ENCODE assay signal across 24 cellular contexts in the genomic region with DNA sequence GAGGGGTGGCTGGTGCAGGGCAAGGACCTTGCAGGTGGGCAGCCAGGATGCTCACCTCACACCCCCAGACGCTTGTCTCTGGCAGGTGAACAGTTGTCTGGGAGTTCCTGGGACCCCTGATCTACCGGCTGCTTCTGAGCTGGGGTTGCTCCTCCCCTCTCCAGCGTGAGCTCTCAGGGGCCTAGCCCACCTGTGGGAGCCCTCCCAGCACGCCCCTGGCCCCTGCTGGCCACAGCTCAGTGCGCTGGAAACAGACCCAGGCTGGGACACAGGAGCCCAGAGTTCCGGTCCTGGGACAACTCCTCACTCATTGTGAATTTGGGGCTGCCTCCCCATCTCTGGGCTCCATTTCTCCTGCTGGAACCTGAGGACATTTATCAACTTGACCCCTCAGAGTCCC. TPM values are rescaled to one million over a fixed set of nuclear protein-coding genes. Genes with fewer than 3 reads are reported as not detected.
"Had no signal": no experiment of that assay in that cellular context is flagged by ENCODE, and none has a peak within 500 bp of the region (broad histone marks: within the 10 kb centered on the region; RNA-seq: fewer than 3 reads in every experiment).

No MANE protein-coding gene starts in this region.

- H3K9me3 ChIP-seq: thoracic aorta had no signal

- H3K4me3 ChIP-seq: neural progenitor cell, thoracic aorta had no signal

- H2AFZ ChIP-seq: neural progenitor cell had no signal

- H3K36me3 ChIP-seq: neural progenitor cell had no signal

- ATAC-seq: activated CD4-positive, alpha-beta T cell treated with anti-CD3 and anti-CD28 coated beads for 36 hours; activated CD8-positive, alpha-beta memory T cell treated with anti-CD3 and anti-CD28 coated beads, Interleukin-2, amount 10 ng/mL, durations not matched to agents 7 days and 5 days; activated CD8-positive, alpha-beta T cell treated with anti-CD3 and anti-CD28 coated beads, Interleukin-2, amount 10 ng/mL, durations not matched to agents 7 days and 5 days; naive thymus-derived CD4-positive, alpha-beta T cell; right cardiac atrium had no signal

- FAIRE-seq: bronchial epithelial cell, colon, frontal cortex, islet of Langerhans, urothelium cell line had no signal

- DNase-seq: activated CD4-positive, alpha-beta T cell treated with anti-CD3 and anti-CD28 coated beads for 36 hours; activated CD4-positive, CD25-positive, alpha-beta regulatory T cell; activated CD8-positive, alpha-beta memory T cell treated with anti-CD3 and anti-CD28 coated beads, Interleukin-2, amount 10 ng/mL, durations not matched to agents 7 days and 5 days; activated CD8-positive, alpha-beta T cell treated with anti-CD3 and anti-CD28 coated beads, Interleukin-2, amount 10 ng/mL, durations not matched to agents 7 days and 5 days; activated effector memory CD4-positive, alpha-beta T cell treated with Interleukin-2 at 50 U/mL for 16 hours; activated naive CD4-positive, alpha-beta T cell treated with Interleukin-2 at 50 U/mL for 16 hours; activated T-cell treated with anti-CD3 and anti-CD28 coated beads for 4 hours; anterior cingulate cortex; dermis blood vessel endothelial cell; effector CD8-positive, alpha-beta T cell; midbrain; naive thymus-derived CD4-positive, alpha-beta T cell; posterior cingulate gyrus; stimulated activated CD4-positive, alpha-beta T cell treated with anti-CD3 and anti-CD28 coated beads, Interleukin-15, amount 100 ng/mL, for 24 hours; stimulated activated naive CD4-positive, alpha-beta T cell; trophoblast cell had no signal

- H3K4me2 ChIP-seq: neural progenitor cell had no signal

- H3K9ac ChIP-seq: neural progenitor cell had no signal

- H3K27ac ChIP-seq: neural progenitor cell, thoracic aorta had no signal

RNA-seq across cellular contexts. Expression of a gene that starts 30.3 kb away (rescaled TPM):
- polyA plus RNA-seq: naive thymus-derived CD4-positive, alpha-beta T cell had no signal
